In genomic region chr1:231686384-231686783, GRCh38 we compare ENCODE assay signal across 2 cellular contexts.
TF ChIP-seq lines count a peak whose summit lies in the region.

No MANE protein-coding gene starts in this region.

TF ChIP-seq in HEK293, 187 proteins besides CTCF, POLR2A, EP300 and RAD21 (continued from another document):
- TF ChIP-seq ZBTB6 (tag by site-specific recombination; IDR thresholded peaks at IDR 0.05): no peak

TF ChIP-seq in K562, 482 proteins besides CTCF, POLR2A, EP300 and RAD21 (continued from another document):
- TF ChIP-seq ZNF280A (IDR thresholded peaks at IDR 0.05; ENCODE audit: low read depth, partially characterized antibody): peak; percentile 22
